In the genomic region with DNA sequence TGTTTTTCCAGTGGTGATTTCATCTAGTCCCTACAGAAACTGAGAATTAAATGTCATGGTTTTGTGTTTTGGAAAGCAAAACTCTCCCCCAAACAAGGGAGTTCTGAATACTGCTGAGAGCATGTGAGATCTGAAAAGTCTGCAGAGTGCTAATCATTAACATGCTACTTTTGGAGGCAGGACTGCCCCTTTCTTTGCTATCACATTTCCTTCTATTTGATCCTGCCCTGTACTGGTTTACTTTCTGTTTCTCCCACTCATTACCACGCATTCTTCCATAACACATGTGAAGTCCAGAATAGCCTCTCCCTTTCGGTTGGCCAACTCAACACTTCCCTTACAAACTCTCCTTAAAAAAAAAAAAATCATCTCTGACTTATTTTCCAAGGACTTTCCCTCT, we compare ENCODE assay signal across 8 cellular contexts.
DNase-seq lines count a peak whose midpoint lies in the region; ATAC-seq and TF ChIP-seq lines count a peak whose summit lies in the region.

No MANE protein-coding gene starts in this region.

- H3K4me3 ChIP-seq in right atrium auricular region (peak overlapping the region in 1 of 2 donors; percentile 7), thyroid gland (replicated peaks in 1 of 3) (no peak overlapping the region)

- in situ Hi-C loops in G401 (cut with HindIII; ENCODE audit: low sequenced_read_pairs) = no loop called here

- intact Hi-C loops in thyroid gland (cut with DNase I) = no loop called here

- ATAC-seq in GM18909 (IDR thresholded peaks at IDR 0.05; ENCODE audit: poor library complexity, unreplicated experiment) (peak; percentile 87), HG02973 (IDR thresholded peaks at IDR 0.05; ENCODE audit: unreplicated experiment) (peak; percentile 88), SK-N-SH treated with all-trans-retinoic acid at 6 μM for 48 hours (peak; percentile 65)
- no peak for ATAC-seq in activated CD4-positive, CD25-positive, alpha-beta regulatory T cell treated with anti-CD3 and anti-CD28 coated beads, Interleukin-2, amount 50 U/mL, for 24 hours

- TF ChIP-seq CTCF in right atrium auricular region (IDR thresholded peaks at IDR 0.05) (no peak), thyroid gland (IDR thresholded peaks at IDR 0.05) (no peak)

- TF ChIP-seq POLR2A in thyroid gland (IDR thresholded peaks at IDR 0.05) = peak in 1 of 2 donors; percentile 30

- no peaks in the 10 kb centered on the region for H3K27me3 ChIP-seq in right atrium auricular region
- H3K27me3 ChIP-seq in thyroid gland = no peaks in the 10 kb centered on the region

- 39 to 49% methylated on average over 2 of the region's 2 CpGs for WGBS in thyroid gland, 2 donors

- DNase-seq in right atrium auricular region (ENCODE audit: low spot score) (no peak), thyroid gland (no peak), G401 (ENCODE audit: low spot score) (no peak), hypothalamus (lab: John Stamatoyannopoulos, UW) (no peak)

- H3K4me1 ChIP-seq in right atrium auricular region = peaks cover 0 to 30% of the 10 kb centered on the region in 2 donors
- peaks cover 49 to 79% of the 10 kb centered on the region in 2 donors for H3K4me1 ChIP-seq in thyroid gland

- H3K9me3 ChIP-seq in right atrium auricular region = no peaks in the 10 kb centered on the region
- H3K9me3 ChIP-seq in thyroid gland = no peaks in the 10 kb centered on the region

- peak overlapping the region; percentile 36 to 64 for H3K27ac ChIP-seq in right atrium auricular region
- peak overlapping the region; percentile 95 to 96 (median 95) for H3K27ac ChIP-seq in thyroid gland

- H3K36me3 ChIP-seq in right atrium auricular region = no peaks in the 10 kb centered on the region
- no peaks in the 10 kb centered on the region for H3K36me3 ChIP-seq in thyroid gland

TF ChIP-seq in SK-N-SH treated with all-trans-retinoic acid at 6 μM for 48 hours, 23 proteins besides CTCF, POLR2A, EP300 and RAD21:
- no peak for TF ChIP-seq PPARA (CRISPR knock-in tag; IDR thresholded peaks at IDR 0.05; ENCODE audit: borderline replicate concordance)
- no peak for TF ChIP-seq ZNF565 (CRISPR knock-in tag; conservative IDR thresholded peaks at IDR 0.05; ENCODE audit: low read depth)
- no peak for TF ChIP-seq GLIS3 (CRISPR knock-in tag; IDR thresholded peaks at IDR 0.05)
- no peak for TF ChIP-seq ISL1 (CRISPR knock-in tag; IDR thresholded peaks at IDR 0.05)

Comparison
In these comparisons a context has a peak if more than half of its experiments do, and no peak if none do; other contexts are left out.
1. ATAC-seq: peak in GM18909 (single experiment), HG02973 (single experiment) and SK-N-SH treated with all-trans-retinoic acid at 6 μM for 48 hours (single experiment); none in activated CD4-positive, CD25-positive, alpha-beta regulatory T cell treated with anti-CD3 and anti-CD28 coated beads, Interleukin-2, amount 50 U/mL, for 24 hours (0 of 2).